10 cellular contexts compared by ENCODE assay signal in the genomic region with DNA sequence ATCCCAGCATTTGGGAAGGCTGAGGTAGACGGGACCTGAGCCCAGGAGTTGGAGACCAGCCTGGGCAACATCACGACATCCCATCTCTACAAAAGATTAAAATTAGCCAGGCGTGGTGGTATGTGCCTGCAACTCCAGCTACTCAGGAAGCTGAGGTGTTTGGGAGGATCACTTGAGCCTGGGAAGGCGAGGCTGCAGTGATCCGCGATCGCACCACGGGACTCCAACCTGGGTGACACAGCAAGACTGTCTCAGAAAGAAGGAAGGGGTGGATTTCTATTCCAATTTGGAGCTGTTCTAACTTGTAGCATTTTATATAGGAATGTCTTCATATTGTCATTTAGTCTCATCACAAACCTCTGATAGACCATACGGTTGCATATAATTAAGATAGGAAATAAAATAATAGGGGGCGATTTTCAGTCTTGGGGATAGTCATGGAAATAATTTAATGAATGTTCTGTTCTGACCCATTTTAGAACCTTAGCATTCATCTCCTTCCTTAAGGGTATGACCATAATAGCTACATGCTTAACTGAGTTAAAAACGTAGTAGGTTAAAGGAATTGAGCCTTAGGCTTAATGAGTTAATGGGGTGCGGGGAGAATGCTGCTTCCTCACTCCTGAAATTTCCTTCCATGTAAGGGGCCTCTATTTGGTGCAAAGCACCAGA.
DNase-seq lines count a peak whose midpoint lies in the region; ATAC-seq and TF ChIP-seq lines count a peak whose summit lies in the region.
"Had no signal": no experiment of that assay in that cellular context is flagged by ENCODE, and none has a peak within 500 bp of the region (broad histone marks: within the 10 kb centered on the region; RNA-seq: fewer than 3 reads in every experiment).

No MANE protein-coding gene starts in this region.

- 62 to 77% methylated on average over 12 of the region's 12 CpGs for WGBS in esophagus, 2 donors

- peak overlapping the region; percentile 85 for H3K4me3 Mint-ChIP-seq in Calu3 (ENCODE audit: low read depth, unreplicated experiment)
- peak overlapping the region in 1 of 10 donors; percentile 14 for H3K4me3 Mint-ChIP-seq in naive thymus-derived CD8-positive, alpha-beta T cell

- BruUV-seq in Calu3 (replicated peaks; lab: Mats Ljungman, UMichigan), result no TSS peak

- CTCF ChIA-PET in Calu3 (lab: Charles Lee), result no interaction called here

- H3K27me3 Mint-ChIP-seq in Calu3 (ENCODE audit: unreplicated experiment), result no peaks in the 10 kb centered on the region
- H3K27me3 Mint-ChIP-seq in naive thymus-derived CD8-positive, alpha-beta T cell, result peaks cover 2 to 23% (median 9%) of the 10 kb centered on the region in 5 donors

- ATAC-seq in naive thymus-derived CD8-positive, alpha-beta T cell, result no peak

- H3K4me1 Mint-ChIP-seq in Calu3 (ENCODE audit: low read depth, unreplicated experiment), result peaks cover 48% of the 10 kb centered on the region
- H3K4me1 Mint-ChIP-seq in naive thymus-derived CD8-positive, alpha-beta T cell, result peaks cover 5 to 7% (median 6%) of the 10 kb centered on the region in 4 donors

- H3K27ac Mint-ChIP-seq in Calu3 (ENCODE audit: unreplicated experiment), result peak overlapping the region; percentile 40
- no peak overlapping the region for H3K27ac Mint-ChIP-seq in naive thymus-derived CD8-positive, alpha-beta T cell
- H3K27ac Mint-ChIP-seq: B cell had no signal

- DNase-seq in Calu3 (no peak), SJSA1 (ENCODE audit: low read depth in 1 of 2, low spot score in 2 of 2) (no peak), renal cortical epithelial cell (ENCODE audit: low read depth) (peak; percentile 39), NK-92 (lab: John Stamatoyannopoulos, UW; ENCODE audit: unreplicated experiment) (no peak), NCI-H1417 (lab: John Stamatoyannopoulos, UW) (no peak)
- no peak for DNase-seq in naive thymus-derived CD8-positive, alpha-beta T cell
- DNase-seq in stimulated activated CD4-positive, alpha-beta T cell treated with anti-CD3 and anti-CD28 coated beads, Interleukin-4, amount 100 ng/mL, for 4 hours, result no peak
- DNase-seq: NCI-H2171 treated with DMSO at 0.1 percent for 48 hours had no signal

- peaks cover 4% of the 10 kb centered on the region for H3K9me3 Mint-ChIP-seq in Calu3 (ENCODE audit: low read depth, unreplicated experiment)
- peaks cover 1 to 6% (median 3%) of the 10 kb centered on the region in 9 donors for H3K9me3 Mint-ChIP-seq in naive thymus-derived CD8-positive, alpha-beta T cell

- peaks cover 45% of the 10 kb centered on the region for H3K4me1 ChIP-seq in SJSA1 (replicated peaks)
- peaks cover 0 to 2% of the 10 kb centered on the region in 2 donors for H3K4me1 ChIP-seq in esophagus (ENCODE audit: control insufficient read depth in 2 of 2, insufficient read depth in 2 of 2, low read length in 1 of 2)

- no peaks in the 10 kb centered on the region; the same call in 1 of the 2 replicates for H3K9me3 ChIP-seq in SJSA1 (replicated peaks)
- no peaks in the 10 kb centered on the region for H3K9me3 ChIP-seq in esophagus (ENCODE audit: control insufficient read depth in 2 of 2, insufficient read depth in 1 of 2, low read depth in 1 of 2, low read length in 1 of 2)

- H3K36me3 ChIP-seq in SJSA1 (no peaks in the 10 kb centered on the region), esophagus (ENCODE audit: control insufficient read depth in 2 of 2, insufficient read depth in 2 of 2, low read length in 1 of 2) (no peaks in the 10 kb centered on the region)

- no peak for TF ChIP-seq CTCF in Calu3 (IDR thresholded peaks at IDR 0.05; ENCODE audit: unreplicated experiment)

- H3K4me3 ChIP-seq in SJSA1 (no peak overlapping the region), esophagus (ENCODE audit: low read depth in 1 of 2, low read length in 2 of 2) (no peak overlapping the region)

- H3K27ac ChIP-seq in SJSA1 (peak overlapping the region; percentile 64), esophagus (ENCODE audit: low read depth in 2 of 2, low read length in 1 of 2) (peak overlapping the region; percentile 62 to 67)

- H3K27me3 ChIP-seq in SJSA1 (replicated peaks) (no peaks in the 10 kb centered on the region), esophagus (ENCODE audit: control insufficient read depth in 1 of 2, insufficient read depth in 2 of 2, low read length in 2 of 2) (no peaks in the 10 kb centered on the region)

- peaks cover 9% of the 10 kb centered on the region for H3K36me3 Mint-ChIP-seq in Calu3 (ENCODE audit: insufficient read depth, unreplicated experiment)
- peaks cover 0 to 7% (median 6%) of the 10 kb centered on the region in 3 donors for H3K36me3 Mint-ChIP-seq in naive thymus-derived CD8-positive, alpha-beta T cell

- POLR2A ChIA-PET in naive thymus-derived CD8-positive, alpha-beta T cell (lab: Charles Lee), result no interaction called here

- intact Hi-C loops in Calu3 (cut with micrococcal nuclease; ENCODE audit: unreplicated experiment), result loop anchor here (5.0 kb wide), 1 partner anchor 106 kb away; no protein-coding TSS in a partner anchor
